ENCODE assay signal across 14 cellular contexts in the genomic region with DNA sequence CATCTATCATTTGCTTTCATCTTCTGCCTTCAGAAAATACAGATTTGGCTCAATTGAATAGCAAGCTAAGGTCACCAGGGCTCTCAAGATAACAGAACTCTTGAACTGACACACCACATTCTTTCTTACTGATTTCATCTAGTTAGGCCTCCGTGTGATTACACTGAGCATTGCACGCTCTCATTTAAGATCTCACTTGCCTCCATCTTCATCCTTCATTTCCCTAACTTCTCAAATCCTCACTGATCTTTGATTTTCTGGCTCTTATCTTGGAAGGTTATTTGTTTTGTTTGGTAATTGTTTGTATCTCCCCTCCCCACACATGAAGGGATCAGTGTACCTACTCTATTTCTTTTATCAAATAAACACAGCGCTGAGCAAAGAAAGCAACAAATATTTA. TPM values are rescaled to one million over a fixed set of nuclear protein-coding genes. Genes with fewer than 3 reads are reported as not detected.
A peak's percentile ranks its signal among the peaks of the same experiment; 100 is the strongest.
DNase-seq lines count a peak whose midpoint lies in the region; ATAC-seq and TF ChIP-seq lines count a peak whose summit lies in the region.
"Had no signal": no experiment of that assay in that cellular context is flagged by ENCODE, and none has a peak within 500 bp of the region (broad histone marks: within the 10 kb centered on the region; RNA-seq: fewer than 3 reads in every experiment).

No MANE protein-coding gene starts in this region.

- no peak for TF ChIP-seq POLR2A in GM18505 (IDR thresholded peaks at IDR 0.05; ENCODE audit: borderline replicate concordance, extremely low read depth, insufficient read depth, insufficient read length)

- TF ChIP-seq CTCF in fibroblast of the aortic adventitia (IDR thresholded peaks at IDR 0.05; ENCODE audit: insufficient read depth, low read length): no peak

- H3K27ac ChIP-seq in SJSA1: peak overlapping the region; percentile 51
- H3K27ac ChIP-seq: epithelial cell of prostate, prostate gland had no signal

- DNase-seq in ELR (ENCODE audit: low read depth) (peak; percentile 58), SJSA1 (ENCODE audit: low read depth in 1 of 2, low spot score in 2 of 2) (peak in 1 of 2 experiments; percentile 60), fibroblast of the aortic adventitia (ENCODE audit: low read depth) (peak; percentile 65), renal cortical epithelial cell (ENCODE audit: low read depth) (peak; percentile 23), hippocampal formation (lab: John Stamatoyannopoulos, UW) (no peak)
- no peak for DNase-seq in stimulated activated CD4-positive, alpha-beta T cell treated with anti-CD3 and anti-CD28 coated beads, Interleukin-4, amount 100 ng/mL, for 4 hours
- DNase-seq: activated CD4-positive, alpha-beta T cell treated with anti-CD3 and anti-CD28 coated beads for 1 hour; activated T-cell treated with anti-CD3 and anti-CD28 coated beads, Interleukin-2, amount 50 U/mL, for 48 hours; CD4-positive, CD25-positive, alpha-beta regulatory T cell; stimulated activated CD4-positive, alpha-beta T cell treated with anti-CD3 and anti-CD28 coated beads, Interleukin-2, amount 100 ng/mL, for 24 hours had no signal

- no peaks in the 10 kb centered on the region for H3K36me3 ChIP-seq in SJSA1
- H3K36me3 ChIP-seq: prostate gland had no signal

- no peak overlapping the region for H3K4me3 ChIP-seq in SJSA1
- H3K4me3 ChIP-seq in fibroblast of the aortic adventitia (ENCODE audit: low read depth, low read length): no peak overlapping the region
- H3K4me3 ChIP-seq: prostate gland had no signal

- no peaks in the 10 kb centered on the region for H3K27me3 ChIP-seq in SJSA1 (replicated peaks)

- peaks cover 13% of the 10 kb centered on the region for H3K4me1 ChIP-seq in SJSA1 (replicated peaks)
- H3K4me1 ChIP-seq: prostate gland had no signal

- ATAC-seq in GM19397 (IDR thresholded peaks at IDR 0.05; ENCODE audit: unreplicated experiment) (no peak), GM18505 (IDR thresholded peaks at IDR 0.05; ENCODE audit: unreplicated experiment) (no peak)

- H3K9me3 ChIP-seq in SJSA1 (replicated peaks): no peaks in the 10 kb centered on the region
- H3K9me3 ChIP-seq: prostate gland had no signal

RNA-seq across cellular contexts. Expression of gene MANBA, which starts 47.7 kb away (rescaled TPM):
- 13.2 and 16.2 TPM in 2 replicates for total RNA-seq in SJSA1 (2014; rRNA removed; shearing (Covaris generic))
- 32.1 and 74.3 TPM in 2 replicates for total RNA-seq in fibroblast of the aortic adventitia (ENCODE audit: low replicate concordance)
- total RNA-seq in renal cortical epithelial cell: 29.2 and 36.5 TPM in 2 replicates

Comparison
In these comparisons a context has a peak if more than half of its experiments do, and no peak if none do; other contexts are left out.
1. DNase-seq: peak in ELR (single experiment), fibroblast of the aortic adventitia (single experiment) and renal cortical epithelial cell (single experiment); none in stimulated activated CD4-positive, alpha-beta T cell treated with anti-CD3 and anti-CD28 coated beads, Interleukin-4, amount 100 ng/mL, for 4 hours (0 of 2) and hippocampal formation (0 of 2).